Comparison of ENCODE assay signal across 9 cellular contexts in the genomic region with DNA sequence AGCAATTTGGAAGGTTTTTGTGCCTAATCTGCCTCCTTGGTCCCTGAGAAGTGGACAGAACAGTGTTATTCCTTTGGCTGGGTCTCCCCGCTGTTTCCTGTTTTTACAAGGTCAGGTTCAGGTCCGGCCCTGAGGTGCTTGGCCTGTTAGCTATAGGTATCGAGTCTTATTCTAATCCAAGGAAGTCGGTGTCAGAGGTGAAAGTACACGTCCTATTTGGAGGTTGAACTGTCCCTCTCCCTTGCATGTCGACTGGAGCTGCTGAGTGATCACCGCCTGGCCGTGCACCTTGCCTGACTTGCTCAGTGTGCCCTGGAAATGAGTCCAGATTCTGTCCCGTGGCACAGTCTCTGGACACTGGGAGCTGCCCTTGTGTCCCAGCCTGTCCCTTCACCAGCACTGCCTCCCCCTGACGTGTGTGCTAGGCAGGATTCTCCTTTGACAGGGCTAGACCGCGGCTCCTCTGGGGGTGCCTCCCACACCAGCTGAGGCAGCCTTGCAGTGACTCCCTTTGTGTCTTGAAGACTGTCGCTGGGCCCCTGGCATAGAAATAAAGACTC.
DNase-seq lines count a peak whose midpoint lies in the region; ATAC-seq, FAIRE-seq and TF ChIP-seq lines count a peak whose summit lies in the region.
"Had no signal": no experiment of that assay in that cellular context is flagged by ENCODE, and none has a peak within 500 bp of the region (broad histone marks: within the 10 kb centered on the region; RNA-seq: fewer than 3 reads in every experiment).

No MANE protein-coding gene starts in this region.

- no peak overlapping the region for H4K91ac ChIP-seq in neuronal stem cell (ENCODE audit: low read depth, low read length, poor library complexity)

- H3K27ac ChIP-seq in CD4-positive, CD25-positive, alpha-beta regulatory T cell (ENCODE audit: insufficient read depth, low read length, poor library complexity, severe bottlenecking), result peak overlapping the region; percentile 28
- H3K27ac ChIP-seq in PC-3 (ENCODE audit: low read length) (no peak overlapping the region), fibroblast of lung (ENCODE audit: insufficient read depth, low read length) (peak overlapping the region; percentile 16), neuronal stem cell (replicated peaks; ENCODE audit: low read length) (no peak overlapping the region)

- H3K9me2 ChIP-seq in PC-3 (replicated peaks; ENCODE audit: low read length), result no peaks in the 10 kb centered on the region

- H3K4me1 Mint-ChIP-seq in CD4-positive, CD25-positive, alpha-beta regulatory T cell, result peaks cover 34 to 55% (median 46%) of the 10 kb centered on the region in 4 donors

- H4K20me1 ChIP-seq in PC-3 (ENCODE audit: low read length) (peaks cover 4% of the 10 kb centered on the region; the same call in 1 of the 2 replicates), fibroblast of lung (ENCODE audit: control insufficient read depth, extremely low read depth, insufficient read depth, low read length) (no peaks in the 10 kb centered on the region)

- TF ChIP-seq CTCF in PC-3 (conservative IDR thresholded peaks at IDR 0.05; ENCODE audit: low read depth, low read length) (no peak), fibroblast of lung (conservative IDR thresholded peaks at IDR 0.05 in 1 of 2, IDR thresholded peaks at IDR 0.05 in 1 of 2; ENCODE audit: low read depth in 1 of 2, low read length in 2 of 2) (no peak)

- H3K79me1 ChIP-seq in neuronal stem cell (ENCODE audit: low read depth, low read length), result no peaks in the 10 kb centered on the region

- H3K4me2 ChIP-seq in PC-3 (ENCODE audit: low read length) (no peak overlapping the region), fibroblast of lung (ENCODE audit: extremely low read depth, insufficient read depth, low read length) (peak overlapping the region; percentile 32), neuronal stem cell (ENCODE audit: insufficient read depth, low read length, poor library complexity, severe bottlenecking) (no peak overlapping the region)

- FAIRE-seq in GM12891 (lab: Jason Lieb, UNC), result no peak

- intact Hi-C loops in PC-3 (cut with micrococcal nuclease), result loop anchor here (10.0 kb wide), 1 partner anchor 128 kb away; no protein-coding TSS in a partner anchor

- no CpG with 5 or more reads among the region's 13 CpGs for WGBS in neuronal stem cell (ENCODE audit: extremely low coverage in 2 of 2, insufficient read length in 2 of 2, insufficient replicate concordance in 1 of 2), 2 donors

- H3K4ac ChIP-seq in neuronal stem cell (ENCODE audit: low read length), result no peak overlapping the region

- H3K4me3 ChIP-seq in CD4-positive, CD25-positive, alpha-beta regulatory T cell (ENCODE audit: low read depth, low read length), result no peak overlapping the region
- no peak overlapping the region for H3K4me3 ChIP-seq in PC-3 (ENCODE audit: low read length)
- no peak overlapping the region for H3K4me3 ChIP-seq in fibroblast of lung (replicated peaks in 1 of 4; ENCODE audit: control extremely low read depth in 1 of 4, insufficient read depth in 1 of 4, low read depth in 3 of 4, low read length in 4 of 4)
- H3K4me3 ChIP-seq in neuronal stem cell (ENCODE audit: low read length in 2 of 2), result no peak overlapping the region

- DNase-seq in CD4-positive, CD25-positive, alpha-beta regulatory T cell, result no peak
- DNase-seq in PC-3 (no peak), fibroblast of lung (ENCODE audit: low read depth in 2 of 2) (peak in 1 of 2 donors; percentile 40), neuronal stem cell (ENCODE audit: low spot score) (no peak), GM12891 (ENCODE audit: insufficient read length, low spot score) (no peak), NCI-H345 (lab: John Stamatoyannopoulos, UW) (no peak)
- DNase-seq in activated effector memory CD4-positive, alpha-beta T cell treated with Interleukin-2 at 50 U/mL for 16 hours, result no peak
- DNase-seq: activated effector memory CD4-positive, alpha-beta T cell treated with anti-CD3 and anti-CD28 coated beads, Interleukin-2, amount 50 U/mL, for 16 hours had no signal

- no peak for ATAC-seq in CD4-positive, CD25-positive, alpha-beta regulatory T cell (ENCODE audit: low read depth in 2 of 2)
- peak; percentile 32 for ATAC-seq in PC-3
- no peak for ATAC-seq in HG02840 (IDR thresholded peaks at IDR 0.05; ENCODE audit: low FRiP score, unreplicated experiment)

- H2BK15ac ChIP-seq in neuronal stem cell (ENCODE audit: low read length), result no peak overlapping the region

- TF ChIP-seq POLR2A in GM12891 (IDR thresholded peaks at IDR 0.05; ENCODE audit: low read depth, low read length), result no peak

- no peaks in the 10 kb centered on the region for H3K27me3 Mint-ChIP-seq in CD4-positive, CD25-positive, alpha-beta regulatory T cell

- peak overlapping the region; percentile 56 to 72 (median 65) for H3K4me3 Mint-ChIP-seq in CD4-positive, CD25-positive, alpha-beta regulatory T cell

- no peak overlapping the region for H2BK5ac ChIP-seq in neuronal stem cell (ENCODE audit: low read length)

- H3K36me3 Mint-ChIP-seq in CD4-positive, CD25-positive, alpha-beta regulatory T cell, result peaks cover 10% of the 10 kb centered on the region

- CTCF ChIA-PET in PC-3 (lab: Charles Lee), result no interaction called here

- no peak overlapping the region for H3K18ac ChIP-seq in neuronal stem cell (ENCODE audit: low read length)

- H3K79me2 ChIP-seq in PC-3 (ENCODE audit: low read length), result peaks cover 82% of the 10 kb centered on the region
- peaks cover 50% of the 10 kb centered on the region for H3K79me2 ChIP-seq in fibroblast of lung (ENCODE audit: control insufficient read depth, insufficient read depth, low read length)

- no peak overlapping the region for H2AFZ ChIP-seq in PC-3 (ENCODE audit: low read length)
- H2AFZ ChIP-seq in fibroblast of lung (ENCODE audit: low read length), result no peak overlapping the region
- H2AFZ ChIP-seq in neuronal stem cell (ENCODE audit: low read length), result no peak overlapping the region

- no peak overlapping the region for H2AK5ac ChIP-seq in neuronal stem cell (ENCODE audit: low read depth, low read length)

- H3K36me3 ChIP-seq in CD4-positive, CD25-positive, alpha-beta regulatory T cell (ENCODE audit: control insufficient read depth, insufficient read depth, low read length), result peaks cover 32% of the 10 kb centered on the region
- H3K36me3 ChIP-seq in PC-3 (ENCODE audit: low read depth, low read length) (peaks cover 15% of the 10 kb centered on the region; the same call in 1 of the 2 replicates), fibroblast of lung (ENCODE audit: control insufficient read depth, insufficient read depth, low read length) (peaks cover 6% of the 10 kb centered on the region), neuronal stem cell (replicated peaks in 1 of 2; ENCODE audit: control insufficient read depth in 2 of 2, insufficient read depth in 2 of 2, low read length in 2 of 2) (peaks cover 0 to 14% of the 10 kb centered on the region in 2 donors)

- no peak overlapping the region for H3K14ac ChIP-seq in neuronal stem cell (ENCODE audit: low read length)

- no peaks in the 10 kb centered on the region for H3K9me3 Mint-ChIP-seq in CD4-positive, CD25-positive, alpha-beta regulatory T cell

- no peaks in the 10 kb centered on the region for H3K27me3 ChIP-seq in CD4-positive, CD25-positive, alpha-beta regulatory T cell (ENCODE audit: control insufficient read depth, insufficient read depth, low read length)
- H3K27me3 ChIP-seq in PC-3 (ENCODE audit: low read length), result no peaks in the 10 kb centered on the region
- H3K27me3 ChIP-seq in fibroblast of lung (ENCODE audit: control insufficient read depth, insufficient read depth, low read length), result no peaks in the 10 kb centered on the region
- H3K27me3 ChIP-seq in neuronal stem cell (ENCODE audit: control insufficient read depth in 3 of 3, insufficient read depth in 3 of 3, low read depth in 1 of 3, low read length in 3 of 3), result no peaks in the 10 kb centered on the region

- H3K27ac Mint-ChIP-seq in CD4-positive, CD25-positive, alpha-beta regulatory T cell, result peak overlapping the region; percentile 47 to 85 (median 50)

- peaks cover 36% of the 10 kb centered on the region for H3K4me1 ChIP-seq in CD4-positive, CD25-positive, alpha-beta regulatory T cell (ENCODE audit: control insufficient read depth, insufficient read depth, low read length, poor library complexity, severe bottlenecking)
- H3K4me1 ChIP-seq in PC-3 (ENCODE audit: insufficient read depth, low read length) (peaks cover 23% of the 10 kb centered on the region), fibroblast of lung (ENCODE audit: control insufficient read depth, extremely low read depth, insufficient read depth, low read length) (peaks cover 17% of the 10 kb centered on the region), neuronal stem cell (ENCODE audit: control insufficient read depth in 2 of 2, insufficient read depth in 1 of 2, low read depth in 1 of 2, low read length in 2 of 2) (peaks cover 15 to 30% of the 10 kb centered on the region in 2 donors)

- H2BK120ac ChIP-seq in neuronal stem cell (ENCODE audit: low read depth, low read length), result no peak overlapping the region

- H3K23ac ChIP-seq in neuronal stem cell (ENCODE audit: low read depth, low read length, poor library complexity), result peak overlapping the region; percentile 12

- H3K9me3 ChIP-seq in CD4-positive, CD25-positive, alpha-beta regulatory T cell (ENCODE audit: control insufficient read depth in 2 of 2, low read length in 2 of 2), result no peaks in the 10 kb centered on the region
- H3K9me3 ChIP-seq in PC-3 (ENCODE audit: low read length) (no peaks in the 10 kb centered on the region), fibroblast of lung (ENCODE audit: control insufficient read depth, insufficient read depth, low read depth, low read length) (no peaks in the 10 kb centered on the region), neuronal stem cell (replicated peaks in 1 of 2; ENCODE audit: control insufficient read depth in 2 of 2, insufficient read depth in 1 of 2, low read depth in 1 of 2, low read length in 2 of 2) (no peaks in the 10 kb centered on the region)

- no peaks in the 10 kb centered on the region for H3F3A ChIP-seq in PC-3 (ENCODE audit: low read length, unreplicated experiment)

- BruUV-seq in PC-3 (replicated peaks; lab: Mats Ljungman, UMichigan), result no TSS peak

- POLR2A ChIA-PET in PC-3 (lab: Charles Lee; ENCODE audit: unreplicated experiment), result no interaction called here

- H3K9ac ChIP-seq in PC-3 (ENCODE audit: low read length), result no peak overlapping the region
- H3K9ac ChIP-seq in fibroblast of lung (ENCODE audit: insufficient read depth, low read length), result no peak overlapping the region
- no peak overlapping the region for H3K9ac ChIP-seq in neuronal stem cell (ENCODE audit: low read depth, low read length, poor library complexity)

- no peak overlapping the region for H2BK12ac ChIP-seq in neuronal stem cell (ENCODE audit: low read length)

- H4K8ac ChIP-seq in neuronal stem cell (ENCODE audit: low read depth, low read length), result no peak overlapping the region

TF ChIP-seq in GM12891, 5 proteins besides CTCF, POLR2A, EP300 and RAD21:
- TF ChIP-seq POLR2AphosphoS5 (IDR thresholded peaks at IDR 0.05; ENCODE audit: low read depth, low read length), result no peak
- no peak for TF ChIP-seq POU2F2 (IDR thresholded peaks at IDR 0.05; ENCODE audit: low read depth, low read length)
- no peak for TF ChIP-seq TAF1 (IDR thresholded peaks at IDR 0.05; ENCODE audit: low read depth, low read length)
- no peak for TF ChIP-seq PAX5 (IDR thresholded peaks at IDR 0.05; ENCODE audit: insufficient read depth, low read length, severe bottlenecking)
- no peak for TF ChIP-seq SPI1 (IDR thresholded peaks at IDR 0.05; ENCODE audit: low read depth, low read length)
TF ChIP-seq in GM12891: peak in this region for 0.

Comparison
In these comparisons a context has a peak if more than half of its experiments do, and no peak if none do; other contexts are left out.
1. H3K27ac ChIP-seq: peak in CD4-positive, CD25-positive, alpha-beta regulatory T cell (single experiment) and fibroblast of lung (single experiment); none in PC-3 (single experiment) and neuronal stem cell (single experiment).